In the genomic region with DNA sequence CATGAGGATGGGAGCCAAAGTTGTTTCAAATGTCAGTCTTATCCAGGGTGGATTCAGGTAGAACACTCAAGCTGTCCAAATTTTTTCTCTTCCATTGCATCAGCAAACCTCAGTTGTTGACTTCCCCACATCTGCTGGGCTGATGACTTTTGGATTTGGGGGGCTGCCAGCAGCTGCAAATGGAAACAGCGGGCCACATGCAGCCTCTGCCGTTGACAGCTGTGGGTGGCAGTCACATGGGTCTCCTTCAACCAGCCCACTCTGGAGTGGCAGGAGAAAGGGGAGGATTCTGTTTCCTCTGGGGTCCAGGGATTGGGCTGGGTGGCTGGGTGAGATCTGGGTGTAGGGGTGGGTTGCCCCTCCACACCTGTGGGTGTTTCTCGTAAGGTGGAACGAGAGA, we compare ENCODE assay signal across 1 cellular context.
TF ChIP-seq lines count a peak whose summit lies in the region.

No MANE protein-coding gene starts in this region.

TF ChIP-seq in WTC11, 78 proteins besides CTCF, POLR2A, EP300 and RAD21 (continued from another document):
- TF ChIP-seq AFF4 (CRISPR knock-in tag; IDR thresholded peaks at IDR 0.05; ENCODE audit: borderline replicate concordance) (no peak), E2F1 (CRISPR knock-in tag; IDR thresholded peaks at IDR 0.05) (no peak), RELA (CRISPR knock-in tag; IDR thresholded peaks at IDR 0.05; ENCODE audit: borderline replicate concordance) (no peak)
- TF ChIP-seq, protein P1, sequence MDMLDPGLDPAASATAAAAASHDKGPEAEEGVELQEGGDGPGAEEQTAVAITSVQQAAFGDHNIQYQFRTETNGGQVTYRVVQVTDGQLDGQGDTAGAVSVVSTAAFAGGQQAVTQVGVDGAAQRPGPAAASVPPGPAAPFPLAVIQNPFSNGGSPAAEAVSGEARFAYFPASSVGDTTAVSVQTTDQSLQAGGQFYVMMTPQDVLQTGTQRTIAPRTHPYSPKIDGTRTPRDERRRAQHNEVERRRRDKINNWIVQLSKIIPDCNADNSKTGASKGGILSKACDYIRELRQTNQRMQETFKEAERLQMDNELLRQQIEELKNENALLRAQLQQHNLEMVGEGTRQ (CRISPR knock-in tag; IDR thresholded peaks at IDR 0.05): peak; percentile 31; the same call in 1 of the 2 replicates
- TF ChIP-seq, protein P2, sequence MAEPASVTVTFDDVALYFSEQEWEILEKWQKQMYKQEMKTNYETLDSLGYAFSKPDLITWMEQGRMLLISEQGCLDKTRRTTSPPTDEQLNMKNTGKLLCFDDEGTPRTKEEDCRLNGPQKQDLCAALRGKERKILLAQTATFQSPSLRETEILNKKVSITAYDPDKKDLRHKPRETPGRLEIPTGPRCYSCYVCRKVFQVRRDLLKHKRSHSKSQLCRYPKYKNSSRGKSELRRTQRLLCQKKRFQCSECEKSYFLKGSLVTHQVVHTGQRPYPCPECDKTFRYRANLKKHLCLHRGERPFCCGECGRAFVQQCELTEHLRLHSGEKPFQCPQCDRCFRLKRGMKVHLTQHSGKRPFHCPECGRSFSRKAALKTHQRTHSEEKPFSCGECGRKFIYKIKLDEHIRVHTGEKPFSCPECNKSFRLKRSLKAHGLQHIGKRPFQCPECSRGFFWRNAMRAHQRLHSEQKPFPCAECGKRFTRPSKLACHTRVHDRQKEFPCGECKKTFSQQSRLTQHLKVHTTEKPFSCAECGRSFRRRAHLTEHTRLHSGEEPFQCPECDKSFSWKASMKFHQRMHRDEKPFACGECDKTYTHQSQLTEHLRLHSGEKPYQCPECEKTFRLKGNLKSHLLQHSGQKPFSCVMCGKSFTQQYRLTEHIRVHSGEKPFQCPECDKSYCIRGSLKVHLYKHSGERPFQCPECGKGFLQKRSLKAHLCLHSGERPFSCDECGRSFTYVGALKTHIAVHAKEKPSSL (CRISPR knock-in tag; conservative IDR thresholded peaks at IDR 0.05): no peak
